In the genomic region with DNA sequence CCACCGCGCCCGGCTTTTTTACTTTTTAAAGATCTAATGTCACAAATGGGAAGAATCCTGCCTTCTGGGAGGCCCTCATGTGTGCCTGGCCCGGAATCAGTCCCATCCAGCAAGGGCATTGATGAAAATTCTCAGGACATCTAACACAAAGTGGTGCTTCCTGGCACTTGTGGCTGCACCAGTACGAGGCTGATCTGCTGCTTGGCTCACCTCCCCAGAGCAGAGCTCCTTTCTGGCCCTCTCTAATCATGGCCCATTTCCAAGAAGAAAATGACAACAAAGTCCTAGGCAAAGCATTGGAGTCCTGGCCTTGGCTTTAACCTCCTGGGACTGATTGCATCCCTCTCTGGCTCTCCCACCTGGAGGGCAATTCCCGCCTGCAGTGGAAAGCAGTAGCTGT, we compare ENCODE assay signal across 22 cellular contexts. TPM values are rescaled to one million over a fixed set of nuclear protein-coding genes. Genes with fewer than 3 reads are reported as not detected.
DNase-seq lines count a peak whose midpoint lies in the region; ATAC-seq and TF ChIP-seq lines count a peak whose summit lies in the region.
"Had no signal": no experiment of that assay in that cellular context is flagged by ENCODE, and none has a peak within 500 bp of the region (broad histone marks: within the 10 kb centered on the region; RNA-seq: fewer than 3 reads in every experiment).

No MANE protein-coding gene starts in this region.

- no peaks in the 10 kb centered on the region for H3K79me2 ChIP-seq in SK-N-SH (ENCODE audit: insufficient read depth)

- no peaks in the 10 kb centered on the region for H3F3A ChIP-seq in SK-N-SH (replicated peaks; ENCODE audit: insufficient read depth)

- no peak overlapping the region for H3K9ac ChIP-seq in SK-N-SH
- H3K9ac ChIP-seq: BLaER1 had no signal

- WGBS in thyroid gland, 2 donors: 29 to 40% methylated on average over 6 of the region's 6 CpGs
- 73% methylated on average over 6 of the region's 6 CpGs for WGBS in SK-N-SH (ENCODE audit: low lambda C conversion rate)

- no peaks in the 10 kb centered on the region for H4K20me1 ChIP-seq in SK-N-SH (ENCODE audit: insufficient read depth)
- H4K20me1 ChIP-seq: BLaER1 had no signal

- no peak for TF ChIP-seq POLR2A in thyroid gland (IDR thresholded peaks at IDR 0.05)

- CTCF ChIA-PET in SK-N-SH (lab: Yijun Ruan, JAX): interaction anchor here (1.3 kb wide), 1 partner anchor 187 kb away, joined by 4 read pairs; no protein-coding TSS in a partner anchor

- TF ChIP-seq CTCF in LNCaP clone FGC (IDR thresholded peaks at IDR 0.05; ENCODE audit: control insufficient read depth, extremely low read depth, insufficient read depth) (no peak), thyroid gland (IDR thresholded peaks at IDR 0.05) (no peak), SK-N-SH (IDR thresholded peaks at IDR 0.05) (no peak)

- no peaks in the 10 kb centered on the region for H3K9me3 Mint-ChIP-seq in activated T-cell treated with anti-CD3 and anti-CD28 coated beads, Interleukin-2, amount 50 U/mL, for 4 hours

- H3K27me3 ChIP-seq in thyroid gland: no peaks in the 10 kb centered on the region
- H3K27me3 ChIP-seq in SK-N-SH (ENCODE audit: insufficient read depth): no peaks in the 10 kb centered on the region
- H3K27me3 ChIP-seq: BLaER1 had no signal

- H3K4me1 Mint-ChIP-seq in activated T-cell treated with anti-CD3 and anti-CD28 coated beads, Interleukin-2, amount 50 U/mL, for 4 hours (ENCODE audit: low read depth): peaks cover 6% of the 10 kb centered on the region

- H3K36me3 ChIP-seq in thyroid gland: no peaks in the 10 kb centered on the region
- no peaks in the 10 kb centered on the region for H3K36me3 ChIP-seq in SK-N-SH (replicated peaks in 1 of 2; ENCODE audit: control insufficient read depth in 1 of 2, insufficient read depth in 2 of 2, low read length in 1 of 2)
- H3K36me3 ChIP-seq: BLaER1 had no signal

- H3K27ac ChIP-seq in thyroid gland (peak overlapping the region in 1 of 3 donors; percentile 41), SK-N-SH (ENCODE audit: low read depth in 2 of 2, low read length in 1 of 2) (no peak overlapping the region)
- H3K27ac ChIP-seq: BLaER1 had no signal

- no peaks in the 10 kb centered on the region for H3K27me3 Mint-ChIP-seq in activated T-cell treated with anti-CD3 and anti-CD28 coated beads, Interleukin-2, amount 50 U/mL, for 4 hours (ENCODE audit: low read depth)
- H3K27me3 Mint-ChIP-seq: CD4-positive, alpha-beta memory T cell had no signal

- no peaks in the 10 kb centered on the region for H3K36me3 Mint-ChIP-seq in activated T-cell treated with anti-CD3 and anti-CD28 coated beads, Interleukin-2, amount 50 U/mL, for 4 hours (ENCODE audit: insufficient read depth)
- H3K36me3 Mint-ChIP-seq: CD4-positive, alpha-beta memory T cell had no signal

- intact Hi-C loops in thyroid gland (cut with DNase I): no loop called here

- no peaks in the 10 kb centered on the region for H3K9me2 ChIP-seq in SK-N-SH

- no peak overlapping the region for H3K4me3 ChIP-seq in LNCaP clone FGC (ENCODE audit: low read depth, low read length)
- no peak overlapping the region for H3K4me3 ChIP-seq in thyroid gland (replicated peaks in 1 of 3)
- H3K4me3 ChIP-seq in SK-N-SH (ENCODE audit: low read depth in 2 of 2, low read length in 1 of 2): no peak overlapping the region
- H3K4me3 ChIP-seq: BLaER1 had no signal

- no peak for TF ChIP-seq EP300 in SK-N-SH (IDR thresholded peaks at IDR 0.05; ENCODE audit: borderline replicate concordance in 1 of 2, low read depth in 1 of 2, low read length in 1 of 2)

- POLR2A ChIA-PET in SK-N-SH (lab: Yijun Ruan, JAX): no interaction called here

- H3K4me1 ChIP-seq in thyroid gland (peaks cover 4 to 10% of the 10 kb centered on the region in 2 donors), SK-N-SH (ENCODE audit: control insufficient read depth in 1 of 2, insufficient read depth in 2 of 2, low read depth in 1 of 2, low read length in 1 of 2) (no peaks in the 10 kb centered on the region)

- H3K4me3 Mint-ChIP-seq in activated T-cell treated with anti-CD3 and anti-CD28 coated beads, Interleukin-2, amount 50 U/mL, for 4 hours: no peak overlapping the region
- H3K4me3 Mint-ChIP-seq: CD4-positive, alpha-beta memory T cell had no signal

- no peak for ATAC-seq in GM21529 (IDR thresholded peaks at IDR 0.05; ENCODE audit: unreplicated experiment)
- ATAC-seq in activated T-cell treated with anti-CD3 and anti-CD28 coated beads, Interleukin-2, amount 50 U/mL, for 4 hours: no peak
- ATAC-seq: PC-3 had no signal

- no peak overlapping the region for H2AFZ ChIP-seq in SK-N-SH (ENCODE audit: low read depth)

- DNase-seq in NCI-H2107 treated with DMSO at 0.1 percent for 48 hours (lab: John Stamatoyannopoulos, UW; ENCODE audit: unreplicated experiment) (peak; percentile 27), NCI-H2107 (lab: John Stamatoyannopoulos, UW) (no peak), LNCaP clone FGC (ENCODE audit: low read depth) (peak; percentile 13), globus pallidus (ENCODE audit: low spot score) (peak; percentile 31), thyroid gland (peak; percentile 79 to 81), SK-N-SH (no peak)
- no peak for DNase-seq in activated T-cell treated with anti-CD3 and anti-CD28 coated beads, Interleukin-2, amount 50 U/mL, for 4 hours
- DNase-seq: CD4-positive, alpha-beta memory T cell; DMS153; EL; GOT3; KG1; MV-4-11; NCI-H1417 treated with DMSO at 0.1 percent for 48 hours; NCI-H187 treated with DMSO at 0.1 percent for 48 hours; NCI-H510A treated with DMSO at 0.1 percent for 48 hours; NCI-H774; PC-3; RPMI8226; SHP77 treated with DMSO at 0.1 percent for 48 hours had no signal

- TF ChIP-seq RAD21 in SK-N-SH (IDR thresholded peaks at IDR 0.05; ENCODE audit: low read length): no peak

- no peak overlapping the region for H3K4me2 ChIP-seq in SK-N-SH
- H3K4me2 ChIP-seq: BLaER1 had no signal

- H3K9me3 ChIP-seq in thyroid gland: no peaks in the 10 kb centered on the region
- no peaks in the 10 kb centered on the region for H3K9me3 ChIP-seq in SK-N-SH
- H3K9me3 ChIP-seq: BLaER1 had no signal

TF ChIP-seq in SK-N-SH, 30 proteins besides CTCF, POLR2A, EP300 and RAD21 (continues in another document):
- TF ChIP-seq, protein P1, sequence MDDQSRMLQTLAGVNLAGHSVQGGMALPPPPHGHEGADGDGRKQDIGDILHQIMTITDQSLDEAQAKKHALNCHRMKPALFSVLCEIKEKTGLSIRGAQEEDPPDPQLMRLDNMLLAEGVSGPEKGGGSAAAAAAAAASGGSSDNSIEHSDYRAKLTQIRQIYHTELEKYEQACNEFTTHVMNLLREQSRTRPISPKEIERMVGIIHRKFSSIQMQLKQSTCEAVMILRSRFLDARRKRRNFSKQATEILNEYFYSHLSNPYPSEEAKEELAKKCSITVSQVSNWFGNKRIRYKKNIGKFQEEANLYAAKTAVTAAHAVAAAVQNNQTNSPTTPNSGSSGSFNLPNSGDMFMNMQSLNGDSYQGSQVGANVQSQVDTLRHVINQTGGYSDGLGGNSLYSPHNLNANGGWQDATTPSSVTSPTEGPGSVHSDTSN (IDR thresholded peaks at IDR 0.05): no peak
- TF ChIP-seq FOSL2 (IDR thresholded peaks at IDR 0.05; ENCODE audit: borderline replicate concordance, low read depth): no peak
- TF ChIP-seq ELF1 (IDR thresholded peaks at IDR 0.05): no peak
- no peak for TF ChIP-seq TAF1 (IDR thresholded peaks at IDR 0.05; ENCODE audit: borderline replicate concordance, low read depth, low read length)
- TF ChIP-seq, protein P2, sequence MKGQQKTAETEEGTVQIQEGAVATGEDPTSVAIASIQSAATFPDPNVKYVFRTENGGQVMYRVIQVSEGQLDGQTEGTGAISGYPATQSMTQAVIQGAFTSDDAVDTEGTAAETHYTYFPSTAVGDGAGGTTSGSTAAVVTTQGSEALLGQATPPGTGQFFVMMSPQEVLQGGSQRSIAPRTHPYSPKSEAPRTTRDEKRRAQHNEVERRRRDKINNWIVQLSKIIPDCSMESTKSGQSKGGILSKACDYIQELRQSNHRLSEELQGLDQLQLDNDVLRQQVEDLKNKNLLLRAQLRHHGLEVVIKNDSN (IDR thresholded peaks at IDR 0.05; ENCODE audit: borderline replicate concordance, low read depth): no peak
- no peak for TF ChIP-seq FOXJ3 (CRISPR knock-in tag; IDR thresholded peaks at IDR 0.05)
- no peak for TF ChIP-seq FOXM1 (IDR thresholded peaks at IDR 0.05; ENCODE audit: low read depth)
- TF ChIP-seq EZH2phosphoT487 (IDR thresholded peaks at IDR 0.05; ENCODE audit: borderline replicate concordance, low read depth): no peak
- no peak for TF ChIP-seq NRF1 (IDR thresholded peaks at IDR 0.05; ENCODE audit: low read depth, low read length)
- TF ChIP-seq, protein P3, sequence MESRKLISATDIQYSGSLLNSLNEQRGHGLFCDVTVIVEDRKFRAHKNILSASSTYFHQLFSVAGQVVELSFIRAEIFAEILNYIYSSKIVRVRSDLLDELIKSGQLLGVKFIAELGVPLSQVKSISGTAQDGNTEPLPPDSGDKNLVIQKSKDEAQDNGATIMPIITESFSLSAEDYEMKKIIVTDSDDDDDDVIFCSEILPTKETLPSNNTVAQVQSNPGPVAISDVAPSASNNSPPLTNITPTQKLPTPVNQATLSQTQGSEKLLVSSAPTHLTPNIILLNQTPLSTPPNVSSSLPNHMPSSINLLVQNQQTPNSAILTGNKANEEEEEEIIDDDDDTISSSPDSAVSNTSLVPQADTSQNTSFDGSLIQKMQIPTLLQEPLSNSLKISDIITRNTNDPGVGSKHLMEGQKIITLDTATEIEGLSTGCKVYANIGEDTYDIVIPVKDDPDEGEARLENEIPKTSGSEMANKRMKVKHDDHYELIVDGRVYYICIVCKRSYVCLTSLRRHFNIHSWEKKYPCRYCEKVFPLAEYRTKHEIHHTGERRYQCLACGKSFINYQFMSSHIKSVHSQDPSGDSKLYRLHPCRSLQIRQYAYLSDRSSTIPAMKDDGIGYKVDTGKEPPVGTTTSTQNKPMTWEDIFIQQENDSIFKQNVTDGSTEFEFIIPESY (IDR thresholded peaks at IDR 0.05; ENCODE audit: borderline replicate concordance, low read depth): no peak

RNA-seq across cellular contexts. Expression of gene SIAH1, which starts 50.7 kb away (rescaled TPM):
- total RNA-seq in thyroid gland: 10 to 100 TPM; 23.9 to 45.8 (median 34.4) TPM
- 15.1 and 15.4 TPM in 2 replicates for polyA plus RNA-seq in SK-N-SH (2012; rRNA removed)
- 15.3 and 16.6 TPM in 2 replicates for polyA plus RNA-seq in SK-N-SH (2012; cell fraction: cytosol; rRNA removed)
- polyA plus RNA-seq in SK-N-SH (2012; cell fraction: nucleus; rRNA removed): 22.7 and 28.0 TPM in 2 replicates
- total RNA-seq in activated T-cell treated with anti-CD3 and anti-CD28 coated beads, Interleukin-2, amount 50 U/mL, for 4 hours: 10 to 100 TPM in 2 of 3 donors, 1 to 10 TPM in 1; 10.0 to 12.2 (median 10.4) TPM

Comparison
In these comparisons a context has a peak if more than half of its experiments do, and no peak if none do; other contexts are left out.
1. DNase-seq: peak in NCI-H2107 treated with DMSO at 0.1 percent for 48 hours (single experiment), LNCaP clone FGC (single experiment), globus pallidus (single experiment) and thyroid gland (2 of 2); none in NCI-H2107 (single experiment), SK-N-SH (single experiment) and activated T-cell treated with anti-CD3 and anti-CD28 coated beads, Interleukin-2, amount 50 U/mL, for 4 hours (single experiment).